Comparison of ENCODE assay signal across 16 cellular contexts in the genomic region with DNA sequence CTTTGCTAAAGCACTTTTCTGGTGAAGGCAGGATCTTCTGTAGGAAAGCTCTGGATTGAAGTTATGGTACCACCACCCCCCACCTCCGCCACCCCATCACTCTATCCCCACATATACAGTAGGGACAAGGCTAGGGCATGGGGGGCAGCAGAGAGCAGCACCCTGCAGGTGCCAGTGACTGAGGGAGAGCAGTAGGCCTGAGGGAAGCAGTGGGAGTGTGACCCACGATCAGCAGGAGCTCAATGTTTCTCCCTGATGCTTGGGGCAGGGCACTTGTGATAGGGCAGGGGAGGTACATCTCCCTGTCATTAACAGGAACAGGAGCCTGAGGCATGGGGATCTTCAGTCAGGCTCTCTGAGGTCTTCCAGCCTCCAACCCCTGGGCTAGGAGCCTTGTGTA.
DNase-seq lines count a peak whose midpoint lies in the region; ATAC-seq and TF ChIP-seq lines count a peak whose summit lies in the region.
"Had no signal": no experiment of that assay in that cellular context is flagged by ENCODE, and none has a peak within 500 bp of the region (broad histone marks: within the 10 kb centered on the region; RNA-seq: fewer than 3 reads in every experiment).

No MANE protein-coding gene starts in this region.

- H3K9ac ChIP-seq in BLaER1 treated with 17β-estradiol and CSF1 and Interleukin-3, amounts not matched to agents 10 nM and 100 nM, result peak overlapping the region in 6 of 11 experiments; percentile 77 to 86 (median 82); a peak in 9 of 22 replicates
- H3K9ac ChIP-seq: KMS-11 had no signal

- H3K27me3 ChIP-seq in BLaER1 treated with 17β-estradiol and CSF1 and Interleukin-3, amounts not matched to agents 10 nM and 100 nM, result no peaks in the 10 kb centered on the region; a peak in 1 of 22 replicates
- H3K27me3 ChIP-seq in HL-60 (ENCODE audit: insufficient read depth, poor library complexity, severe bottlenecking), result no peaks in the 10 kb centered on the region

- H3K4me3 Mint-ChIP-seq in dendritic cell treated with granulocyte-macrophage colony-stimulating factor and Interleukin-4, amounts not matched to agents 40 ng/mL and 50 ng/mL, for 4 days, result no peak overlapping the region
- H3K4me3 Mint-ChIP-seq in natural killer cell treated with Interleukin-12 subunit alpha and Interleukin-12 subunit beta and Interleukin-15 and Interleukin-18, amount 100 ng/mL, for 72 hours, result no peak overlapping the region
- H3K4me3 Mint-ChIP-seq: activated CD4-positive, alpha-beta memory T cell treated with anti-CD3 and anti-CD28 coated beads for 36 hours; activated T-cell treated with anti-CD3 and anti-CD28 coated beads, Interleukin-2, amount 50 U/mL, for 72 hours; H9 had no signal

- H4K20me1 ChIP-seq in BLaER1 treated with 17β-estradiol and CSF1 and Interleukin-3, amounts not matched to agents 10 nM and 100 nM, result no peaks in the 10 kb centered on the region

- peak overlapping the region; percentile 92 for H3K27ac Mint-ChIP-seq in dendritic cell treated with granulocyte-macrophage colony-stimulating factor and Interleukin-4, amounts not matched to agents 40 ng/mL and 50 ng/mL, for 4 days
- no peak overlapping the region for H3K27ac Mint-ChIP-seq in natural killer cell treated with Interleukin-12 subunit alpha and Interleukin-12 subunit beta and Interleukin-15 and Interleukin-18, amount 100 ng/mL, for 72 hours
- H3K27ac Mint-ChIP-seq: activated CD4-positive, alpha-beta memory T cell treated with anti-CD3 and anti-CD28 coated beads for 36 hours; activated T-cell treated with anti-CD3 and anti-CD28 coated beads, Interleukin-2, amount 50 U/mL, for 72 hours; H9 had no signal

- H3K27me3 Mint-ChIP-seq in dendritic cell treated with granulocyte-macrophage colony-stimulating factor and Interleukin-4, amounts not matched to agents 40 ng/mL and 50 ng/mL, for 4 days, result no peaks in the 10 kb centered on the region
- H3K27me3 Mint-ChIP-seq in natural killer cell treated with Interleukin-12 subunit alpha and Interleukin-12 subunit beta and Interleukin-15 and Interleukin-18, amount 100 ng/mL, for 72 hours, result peaks cover 0 to 4% of the 10 kb centered on the region in 2 donors
- H3K27me3 Mint-ChIP-seq: activated CD4-positive, alpha-beta memory T cell treated with anti-CD3 and anti-CD28 coated beads for 36 hours had no signal

- no peaks in the 10 kb centered on the region for H3K36me3 Mint-ChIP-seq in dendritic cell treated with granulocyte-macrophage colony-stimulating factor and Interleukin-4, amounts not matched to agents 40 ng/mL and 50 ng/mL, for 4 days (ENCODE audit: low read depth)
- no peaks in the 10 kb centered on the region for H3K36me3 Mint-ChIP-seq in natural killer cell treated with Interleukin-12 subunit alpha and Interleukin-12 subunit beta and Interleukin-15 and Interleukin-18, amount 100 ng/mL, for 72 hours
- H3K36me3 Mint-ChIP-seq: activated CD4-positive, alpha-beta memory T cell treated with anti-CD3 and anti-CD28 coated beads for 36 hours had no signal

- ATAC-seq in natural killer cell treated with Interleukin-12 subunit alpha and Interleukin-12 subunit beta and Interleukin-15 and Interleukin-18, amount 100 ng/mL, for 72 hours, result no peak
- ATAC-seq in GM18861 (IDR thresholded peaks at IDR 0.05; ENCODE audit: unreplicated experiment), result no peak
- ATAC-seq in GM19452 (IDR thresholded peaks at IDR 0.05; ENCODE audit: unreplicated experiment), result no peak
- ATAC-seq: activated T-cell treated with anti-CD3 and anti-CD28 coated beads, Interleukin-2, amount 50 U/mL, for 72 hours; SK-N-SH treated with all-trans-retinoic acid at 6 μM for 48 hours had no signal

- peak overlapping the region in 2 of 10 experiments; percentile 0 to 8; a peak in 2 of 20 replicates for H3K4me3 ChIP-seq in BLaER1 treated with 17β-estradiol and CSF1 and Interleukin-3, amounts not matched to agents 10 nM and 100 nM
- no peak overlapping the region for H3K4me3 ChIP-seq in HL-60 (replicated peaks; ENCODE audit: insufficient read depth, low read length)

- intact Hi-C loops in dendritic cell treated with granulocyte-macrophage colony-stimulating factor and Interleukin-4, amounts not matched to agents 40 ng/mL and 50 ng/mL, for 4 days (cut with micrococcal nuclease), result loop anchor here (5.0 to 10.0 kb wide), 2 partner anchors 32 to 50 kb away; no protein-coding TSS in a partner anchor
- intact Hi-C loops in posterior vena cava (cut with DNase I), result loop anchor here in 1 of 2 donors (10.0 kb wide), 1 partner anchor 130 kb away; no protein-coding TSS in a partner anchor

- peaks cover 0 to 7% (median 0%) of the 10 kb centered on the region in 11 experiments; a peak in 3 of 22 replicates for H3K9me3 ChIP-seq in BLaER1 treated with 17β-estradiol and CSF1 and Interleukin-3, amounts not matched to agents 10 nM and 100 nM (replicated peaks in 1 of 11)

- peaks cover 78 to 98% (median 85%) of the 10 kb centered on the region in 10 experiments for H3K4me1 ChIP-seq in BLaER1 treated with 17β-estradiol and CSF1 and Interleukin-3, amounts not matched to agents 10 nM and 100 nM

- H3K27ac ChIP-seq in BLaER1 treated with 17β-estradiol and CSF1 and Interleukin-3, amounts not matched to agents 10 nM and 100 nM, result peak overlapping the region in 10 of 11 experiments; percentile 17 to 98 (median 94); a peak in 18 of 22 replicates
- peak overlapping the region; percentile 88 for H3K27ac ChIP-seq in HL-60 (replicated peaks)
- H3K27ac ChIP-seq: KMS-11 had no signal

- peaks cover 82% of the 10 kb centered on the region for H3K4me1 Mint-ChIP-seq in dendritic cell treated with granulocyte-macrophage colony-stimulating factor and Interleukin-4, amounts not matched to agents 40 ng/mL and 50 ng/mL, for 4 days (ENCODE audit: low read depth)
- H3K4me1 Mint-ChIP-seq in natural killer cell treated with Interleukin-12 subunit alpha and Interleukin-12 subunit beta and Interleukin-15 and Interleukin-18, amount 100 ng/mL, for 72 hours (ENCODE audit: low read depth in 2 of 2), result peaks cover 0 to 16% of the 10 kb centered on the region in 2 donors

- TF ChIP-seq CTCF in HL-60 (IDR thresholded peaks at IDR 0.05; ENCODE audit: insufficient read depth, low read length), result no peak

- peaks cover 8% of the 10 kb centered on the region for H3K9me3 Mint-ChIP-seq in dendritic cell treated with granulocyte-macrophage colony-stimulating factor and Interleukin-4, amounts not matched to agents 40 ng/mL and 50 ng/mL, for 4 days
- peaks cover 4% of the 10 kb centered on the region for H3K9me3 Mint-ChIP-seq in natural killer cell treated with Interleukin-12 subunit alpha and Interleukin-12 subunit beta and Interleukin-15 and Interleukin-18, amount 100 ng/mL, for 72 hours
- H3K9me3 Mint-ChIP-seq: activated CD4-positive, alpha-beta memory T cell treated with anti-CD3 and anti-CD28 coated beads for 36 hours had no signal

- DNase-seq in HL-60 (ENCODE audit: low read depth in 1 of 2, low spot score in 1 of 2) (peak in 1 of 2 experiments; percentile 50), posterior vena cava (ENCODE audit: low spot score) (peak; percentile 45), NCI-H1105 (lab: John Stamatoyannopoulos, UW) (no peak)
- no peak for DNase-seq in natural killer cell treated with Interleukin-12 subunit alpha and Interleukin-12 subunit beta and Interleukin-15 and Interleukin-18, amount 100 ng/mL, for 72 hours (ENCODE audit: low spot score)
- DNase-seq: activated CD4-positive, alpha-beta memory T cell treated with anti-CD3 and anti-CD28 coated beads for 36 hours; activated T-cell treated with anti-CD3 and anti-CD28 coated beads, Interleukin-2, amount 50 U/mL, for 72 hours; H9; NCI-H187; stimulated activated CD4-positive, alpha-beta T cell treated with anti-CD3 and anti-CD28 coated beads, Interleukin-1b, Interleukin-23, amount 100 ng/mL, for 48 hours; stimulated activated CD8-positive, alpha-beta memory T cell treated with anti-CD3 and anti-CD28 coated beads, Interleukin-4, amount 100 ng/mL, for 48 hours had no signal

- peak overlapping the region; percentile 79 to 98 (median 92) for H3K4me2 ChIP-seq in BLaER1 treated with 17β-estradiol and CSF1 and Interleukin-3, amounts not matched to agents 10 nM and 100 nM
- H3K4me2 ChIP-seq: KMS-11 had no signal

- no peaks in the 10 kb centered on the region for H3K36me3 ChIP-seq in BLaER1 treated with 17β-estradiol and CSF1 and Interleukin-3, amounts not matched to agents 10 nM and 100 nM
